ENCODE assay signal across 8 cellular contexts in the genomic region with DNA sequence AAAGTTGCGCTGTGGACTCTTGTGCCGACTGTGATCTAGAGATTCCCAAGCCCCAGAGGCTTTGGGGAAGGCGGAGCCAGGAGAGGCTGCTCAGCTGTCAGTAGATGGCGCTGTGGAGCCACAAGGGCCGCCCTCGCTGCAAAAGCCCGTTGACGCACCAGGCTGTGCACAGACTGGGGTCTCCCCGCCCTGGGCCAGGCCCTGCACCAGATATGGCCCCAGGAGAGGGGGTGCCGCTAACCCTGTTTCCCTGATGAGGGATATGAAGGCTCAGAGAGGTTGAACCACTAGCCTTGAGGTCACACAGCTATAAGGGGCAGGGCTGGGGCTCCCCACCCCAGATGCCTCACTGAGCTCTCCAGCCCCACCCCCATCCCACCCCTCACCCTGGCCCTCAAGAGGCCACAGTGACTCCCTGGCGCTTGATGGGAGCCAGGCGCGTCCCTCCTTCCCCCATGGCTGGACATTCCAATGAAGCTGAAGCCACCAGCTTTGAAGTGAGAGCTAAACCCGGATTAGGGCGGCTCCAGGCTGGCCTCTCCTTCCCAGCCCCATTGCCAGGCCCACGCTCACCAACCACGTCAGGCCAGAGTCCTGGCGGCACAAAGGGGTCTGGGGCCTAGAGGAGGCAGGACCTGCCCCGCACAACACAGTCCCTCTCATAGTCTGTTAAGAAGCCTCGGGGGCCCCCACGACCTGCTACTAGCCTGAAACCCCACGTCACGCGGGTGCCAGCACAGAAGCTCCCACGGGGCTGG. TPM values are rescaled to one million over a fixed set of nuclear protein-coding genes. Genes with fewer than 3 reads are reported as not detected.
DNase-seq lines count a peak whose midpoint lies in the region; ATAC-seq lines count a peak whose summit lies in the region.

No MANE protein-coding gene starts in this region.

- H3K9me3 Mint-ChIP-seq in activated T-helper 1 cell treated with anti-CD3 and anti-CD28 coated beads, Interleukin-12 subunit alpha, Interleukin-12 subunit beta, Interleukin-2, Interleukin-4 antibody, amounts not matched to agents 30 ng/mL and 10 ng/mL and 1 ng/mL, durations not matched to agents 14 hours and 24 hours and 36 hours, result no peaks in the 10 kb centered on the region

- no peaks in the 10 kb centered on the region for H3K27me3 Mint-ChIP-seq in activated T-helper 1 cell treated with anti-CD3 and anti-CD28 coated beads, Interleukin-12 subunit alpha, Interleukin-12 subunit beta, Interleukin-2, Interleukin-4 antibody, amounts not matched to agents 30 ng/mL and 10 ng/mL and 1 ng/mL, durations not matched to agents 14 hours and 24 hours and 36 hours (ENCODE audit: insufficient read depth)

- DNase-seq in Daoy (ENCODE audit: low read depth) (peak; percentile 93), HuH-7.5 (ENCODE audit: low spot score) (peak; percentile 86), RKO (ENCODE audit: low spot score) (peak; percentile 75), fibroblast of the conjunctiva (ENCODE audit: low read depth) (peak; percentile 47), nucleus accumbens (lab: John Stamatoyannopoulos, UW) (peak in 49 of 56 donors; percentile 1 to 84 (median 27)), superior temporal gyrus (ENCODE audit: extremely low spot score) (peak; percentile 73)
- DNase-seq in activated T-helper 1 cell treated with anti-CD3 and anti-CD28 coated beads, Interleukin-12 subunit alpha, Interleukin-12 subunit beta, Interleukin-2, Interleukin-4 antibody, amounts not matched to agents 30 ng/mL and 10 ng/mL and 1 ng/mL, durations not matched to agents 14 hours and 24 hours and 36 hours (ENCODE audit: low spot score), result peak; percentile 44

- no peak overlapping the region for H3K27ac Mint-ChIP-seq in activated T-helper 1 cell treated with anti-CD3 and anti-CD28 coated beads, Interleukin-12 subunit alpha, Interleukin-12 subunit beta, Interleukin-2, Interleukin-4 antibody, amounts not matched to agents 30 ng/mL and 10 ng/mL and 1 ng/mL, durations not matched to agents 14 hours and 24 hours and 36 hours

- no peak overlapping the region for H3K4me3 Mint-ChIP-seq in activated T-helper 1 cell treated with anti-CD3 and anti-CD28 coated beads, Interleukin-12 subunit alpha, Interleukin-12 subunit beta, Interleukin-2, Interleukin-4 antibody, amounts not matched to agents 30 ng/mL and 10 ng/mL and 1 ng/mL, durations not matched to agents 14 hours and 24 hours and 36 hours

- no peaks in the 10 kb centered on the region for H3K4me1 Mint-ChIP-seq in activated T-helper 1 cell treated with anti-CD3 and anti-CD28 coated beads, Interleukin-12 subunit alpha, Interleukin-12 subunit beta, Interleukin-2, Interleukin-4 antibody, amounts not matched to agents 30 ng/mL and 10 ng/mL and 1 ng/mL, durations not matched to agents 14 hours and 24 hours and 36 hours (ENCODE audit: low read depth)

- intact Hi-C loops in activated T-helper 1 cell treated with anti-CD3 and anti-CD28 coated beads, Interleukin-12 subunit alpha, Interleukin-12 subunit beta, Interleukin-2, Interleukin-4 antibody, amounts not matched to agents 30 ng/mL and 10 ng/mL and 1 ng/mL, durations not matched to agents 14 hours and 24 hours and 36 hours (cut with micrococcal nuclease), result loop anchor here (1.0 to 5.0 kb wide), 3 partner anchors 215 to 670 kb away; a partner anchor contains a TSS

- no peaks in the 10 kb centered on the region for H3K36me3 Mint-ChIP-seq in activated T-helper 1 cell treated with anti-CD3 and anti-CD28 coated beads, Interleukin-12 subunit alpha, Interleukin-12 subunit beta, Interleukin-2, Interleukin-4 antibody, amounts not matched to agents 30 ng/mL and 10 ng/mL and 1 ng/mL, durations not matched to agents 14 hours and 24 hours and 36 hours (ENCODE audit: low read depth)

- ATAC-seq in HG03159 (IDR thresholded peaks at IDR 0.05; ENCODE audit: unreplicated experiment), result no peak

RNA-seq across cellular contexts. Expression of a gene that starts 26.4 kb away (rescaled TPM):
- not detected in 2 replicates for total RNA-seq in Daoy (2014; rRNA removed; shearing (Covaris generic))
- total RNA-seq in activated T-helper 1 cell treated with anti-CD3 and anti-CD28 coated beads, Interleukin-12 subunit alpha, Interleukin-12 subunit beta, Interleukin-2, Interleukin-4 antibody, amounts not matched to agents 30 ng/mL and 10 ng/mL and 1 ng/mL, durations not matched to agents 14 hours and 24 hours and 36 hours, result not detected in 2 replicates

Comparison
In these comparisons a context has a peak if more than half of its experiments do, and no peak if none do; other contexts are left out.
1. DNase-seq: peak in every context shown above with its lines; median percentile 93 in Daoy; 86 in HuH-7.5; 75 in RKO; 73 in superior temporal gyrus; 47 in fibroblast of the conjunctiva; 44 in activated T-helper 1 cell treated with anti-CD3 and anti-CD28 coated beads, Interleukin-12 subunit alpha, Interleukin-12 subunit beta, Interleukin-2, Interleukin-4 antibody, amounts not matched to agents 30 ng/mL and 10 ng/mL and 1 ng/mL, durations not matched to agents 14 hours and 24 hours and 36 hours; 27 in nucleus accumbens.